Comparison of ENCODE assay signal across 8 cellular contexts in genomic region chr10:15860692-15861201, GRCh38. TPM values are rescaled to one million over a fixed set of nuclear protein-coding genes. Genes with fewer than 3 reads are reported as not detected.
A peak's percentile ranks its signal among the peaks of the same experiment; 100 is the strongest.
DNase-seq lines count a peak whose midpoint lies in the region; ATAC-seq, FAIRE-seq and TF ChIP-seq lines count a peak whose summit lies in the region.

No MANE protein-coding gene starts in this region.

- WGBS in HepG2 (ENCODE audit: low lambda C conversion rate) = 25% methylated on average over 8 of the region's 8 CpGs
- 50 to 51% methylated on average over 8 of the region's 8 CpGs for WGBS in thyroid gland, 2 donors

- in situ Hi-C loops in HepG2 (cut with HindIII; ENCODE audit: extremely low pct_ligation_motif_present, low pct_unique_long_range_greater_than_20kb) = loop anchor here (25.0 kb wide), 1 partner anchor 1377 kb away; the partner anchor contains the start of gene VIM

- no peaks in the 10 kb centered on the region; a peak in 1 of 5 replicates for H3K27me3 ChIP-seq in HepG2 (ENCODE audit: control insufficient read depth in 1 of 2, insufficient read depth in 2 of 2, low read length in 2 of 2)
- no peaks in the 10 kb centered on the region for H3K27me3 ChIP-seq in thyroid gland

- H3K36me3 ChIP-seq in HepG2 (replicated peaks in 1 of 2; ENCODE audit: control insufficient read depth in 1 of 2, insufficient read depth in 2 of 2, low read length in 2 of 2) = no peaks in the 10 kb centered on the region
- H3K36me3 ChIP-seq in thyroid gland = no peaks in the 10 kb centered on the region

- H3K9ac ChIP-seq in HepG2 (ENCODE audit: insufficient read depth, low read depth, low read length) = peak overlapping the region; percentile 64

- ATAC-seq in HepG2 = no peak

- DNase-seq in activated CD4-positive, alpha-beta T cell treated with anti-CD3 and anti-CD28 coated beads, Interleukin-2, amount 10 ng/mL, durations not matched to agents 7 days and 5 days = no peak
- no peak for DNase-seq in activated CD4-positive, alpha-beta T cell treated with anti-CD3 and anti-CD28 coated beads for 48 hours
- DNase-seq in HepG2 (ENCODE audit: low spot score) (no peak), thyroid gland (no peak), AML-193 (lab: John Stamatoyannopoulos, UW) (no peak), globus pallidus (ENCODE audit: low spot score) (no peak), HUDEP-2 (lab: John Stamatoyannopoulos, UW; ENCODE audit: unreplicated experiment in 76 of 76) (no peak)

- peaks cover 4% of the 10 kb centered on the region for H3K9me3 Mint-ChIP-seq in activated CD4-positive, alpha-beta T cell treated with anti-CD3 and anti-CD28 coated beads, Interleukin-2, amount 10 ng/mL, durations not matched to agents 7 days and 5 days

- H3K4me1 Mint-ChIP-seq in activated CD4-positive, alpha-beta T cell treated with anti-CD3 and anti-CD28 coated beads, Interleukin-2, amount 10 ng/mL, durations not matched to agents 7 days and 5 days = peaks cover 37% of the 10 kb centered on the region

- H4K20me1 ChIP-seq in HepG2 (ENCODE audit: insufficient read depth, low read length) = no peaks in the 10 kb centered on the region; the same call in 1 of the 2 replicates

- TF ChIP-seq RAD21 in HepG2 (CRISPR knock-in tag; IDR thresholded peaks at IDR 0.05) = no peak

- peak overlapping the region; percentile 95 for H3K4me3 Mint-ChIP-seq in activated CD4-positive, alpha-beta T cell treated with anti-CD3 and anti-CD28 coated beads, Interleukin-2, amount 10 ng/mL, durations not matched to agents 7 days and 5 days

- CTCF ChIA-PET in activated CD4-positive, alpha-beta T cell treated with anti-CD3 and anti-CD28 coated beads, Interleukin-2, amount 10 ng/mL, durations not matched to agents 7 days and 5 days (lab: Charles Lee) = no interaction called here
- CTCF ChIA-PET in HepG2 (lab: Yijun Ruan, JAX; ENCODE audit: low intra/inter-chr PET ratio, low total read pairs) = no interaction called here

- H3K4me2 ChIP-seq in HepG2 (ENCODE audit: low read depth, low read length) = peak overlapping the region; percentile 95

- H3K27ac ChIP-seq in angular gyrus (ENCODE audit: low read depth, low read length) (peak overlapping the region; percentile 42), HepG2 (ENCODE audit: extremely low read length, insufficient read depth, low read length) (peak overlapping the region; percentile 55), thyroid gland (peak overlapping the region in 2 of 3 donors; percentile 67 to 83)

- no peak for TF ChIP-seq EP300 in HepG2 (IDR thresholded peaks at IDR 0.05; ENCODE audit: low read depth in 2 of 2, low read length in 2 of 2)
- no peak for TF ChIP-seq EP300 in HepG2 (CRISPR knock-in tag; IDR thresholded peaks at IDR 0.05; ENCODE audit: borderline replicate concordance)

- no peaks in the 10 kb centered on the region for H3K9me3 ChIP-seq in HepG2 (ENCODE audit: low read length)
- H3K9me3 ChIP-seq in thyroid gland = no peaks in the 10 kb centered on the region

- peak overlapping the region; percentile 83 to 90 (median 88) for H3K4me3 ChIP-seq in HepG2 (replicated peaks in 1 of 3; ENCODE audit: insufficient read depth in 1 of 3, low read depth in 2 of 3, low read length in 3 of 3)
- peak overlapping the region; percentile 67 to 82 (median 75) for H3K4me3 ChIP-seq in thyroid gland (replicated peaks in 1 of 3)

- BruUV-seq in HepG2 (replicated peaks; lab: Mats Ljungman, UMichigan) = TSS peak; percentile 98

- no peak for FAIRE-seq in HepG2 (lab: Jason Lieb, UNC)

- intact Hi-C loops in HepG2 (cut with micrococcal nuclease; ENCODE audit: unreplicated experiment) = no loop called here
- intact Hi-C loops in thyroid gland (cut with DNase I) = no loop called here

- H3K27me3 Mint-ChIP-seq in activated CD4-positive, alpha-beta T cell treated with anti-CD3 and anti-CD28 coated beads, Interleukin-2, amount 10 ng/mL, durations not matched to agents 7 days and 5 days = peaks cover 28% of the 10 kb centered on the region

- no peak for TF ChIP-seq CTCF in HepG2 (CRISPR knock-in tag; IDR thresholded peaks at IDR 0.05)
- no peak for TF ChIP-seq CTCF in thyroid gland (IDR thresholded peaks at IDR 0.05)

- POLR2A ChIA-PET in activated CD4-positive, alpha-beta T cell treated with anti-CD3 and anti-CD28 coated beads, Interleukin-2, amount 10 ng/mL, durations not matched to agents 7 days and 5 days (lab: Charles Lee) = no interaction called here
- POLR2A ChIA-PET in HepG2 (lab: Yijun Ruan, JAX) = interaction anchor here (1.3 to 1.6 kb wide), 3 partner anchors 17 to 956 kb away, joined by 4 to 10 read pairs (median 6); partner anchors contain the start of gene RSU1

- peak overlapping the region; percentile 60 for H2AFZ ChIP-seq in HepG2 (ENCODE audit: low read length)

- peaks cover 20% of the 10 kb centered on the region for H3K36me3 Mint-ChIP-seq in activated CD4-positive, alpha-beta T cell treated with anti-CD3 and anti-CD28 coated beads, Interleukin-2, amount 10 ng/mL, durations not matched to agents 7 days and 5 days (ENCODE audit: low read depth)

- H3K79me2 ChIP-seq in HepG2 (ENCODE audit: insufficient read depth, low read length) = peaks cover 20% of the 10 kb centered on the region

- H3K4me1 ChIP-seq in HepG2 (ENCODE audit: insufficient read depth, low read length) = peaks cover 21% of the 10 kb centered on the region
- H3K4me1 ChIP-seq in thyroid gland = peaks cover 11 to 31% of the 10 kb centered on the region in 2 donors

- TF ChIP-seq POLR2A in HepG2 (IDR thresholded peaks at IDR 0.05; ENCODE audit: insufficient read depth in 1 of 2, low read depth in 2 of 2, low read length in 2 of 2) (no peak), thyroid gland (IDR thresholded peaks at IDR 0.05) (no peak)

- peak overlapping the region; percentile 89 for H3K27ac Mint-ChIP-seq in activated CD4-positive, alpha-beta T cell treated with anti-CD3 and anti-CD28 coated beads, Interleukin-2, amount 10 ng/mL, durations not matched to agents 7 days and 5 days

TF ChIP-seq in HepG2, 621 proteins besides CTCF, POLR2A, EP300 and RAD21 (continues in another document):
- TF ChIP-seq TEAD3 (CRISPR knock-in tag; optimal IDR thresholded peaks at IDR 0.05; ENCODE audit: borderline replicate concordance) (peak; percentile 14), NFYB (CRISPR knock-in tag; IDR thresholded peaks at IDR 0.05) (no peak), SETDB1 (CRISPR knock-in tag; IDR thresholded peaks at IDR 0.05; ENCODE audit: borderline replicate concordance) (peak; percentile 12; the same call in 1 of the 2 replicates), KLF16 (CRISPR knock-in tag; IDR thresholded peaks at IDR 0.05) (no peak), SATB2 (CRISPR knock-in tag; IDR thresholded peaks at IDR 0.05) (no peak), ZNF510 (CRISPR knock-in tag; IDR thresholded peaks at IDR 0.05; ENCODE audit: low read depth) (no peak), ZBTB43 (CRISPR knock-in tag; conservative IDR thresholded peaks at IDR 0.05) (no peak), ZBTB26 (CRISPR knock-in tag; IDR thresholded peaks at IDR 0.05; ENCODE audit: borderline replicate concordance) (0 out of 2 replicates have a peak, but pooled peaks have one; percentile 25), ZNF329 (CRISPR knock-in tag; IDR thresholded peaks at IDR 0.05; ENCODE audit: low read depth) (no peak), RNF2 (conservative IDR thresholded peaks at IDR 0.05; ENCODE audit: low read depth) (no peak)

RNA-seq across cellular contexts. Expression of gene MINDY3, which starts 0.4 kb away (rescaled TPM):
- total RNA-seq in activated CD4-positive, alpha-beta T cell treated with anti-CD3 and anti-CD28 coated beads, Interleukin-2, amount 10 ng/mL, durations not matched to agents 7 days and 5 days = 10 to 100 TPM; 22.3 to 26.0 TPM
- total RNA-seq in HepG2 (2016; rRNA removed; fragmentation: Illumina TruSeq; extraction: Trizol) (17.5 and 17.8 TPM in 2 replicates), thyroid gland (10 to 100 TPM; 32.8 to 44.2 (median 38.2) TPM)
- total RNA-seq in HepG2 (2016; cell fraction: cytosol; rRNA removed; fragmentation: Illumina TruSeq; extraction: Trizol; ENCODE audit: low read depth) = 26.9 and 29.3 TPM in 2 replicates
- total RNA-seq in HepG2 (2016; cell fraction: insoluble cytoplasmic fraction; rRNA removed; fragmentation: Illumina TruSeq; extraction: Trizol) = 17.5 and 18.9 TPM in 2 replicates
- 12.0 and 14.7 TPM in 2 replicates for total RNA-seq in HepG2 (2016; cell fraction: membrane; rRNA removed; fragmentation: Illumina TruSeq; extraction: Trizol)
- 27.4 and 28.9 TPM in 2 replicates for total RNA-seq in HepG2 (2016; cell fraction: nucleus; rRNA removed; fragmentation: Illumina TruSeq; extraction: Trizol)
- polyA plus RNA-seq in HepG2 (2011; rRNA removed) = 6.4 and 6.7 TPM in 2 replicates
- polyA plus RNA-seq in HepG2 (2011; cell fraction: cytosol; rRNA removed) = 1.8 and 3.3 TPM in 2 replicates
- 10.4 and 15.7 TPM in 2 replicates for polyA plus RNA-seq in HepG2 (2011; cell fraction: nucleus; rRNA removed)
- polyA plus RNA-seq in HepG2 (2012) = 9.1 and 11.6 TPM in 2 replicates
- 1.3 and 1.8 TPM in 2 replicates for polyA plus RNA-seq in HepG2 (2016; cell fraction: cytosol; fragmentation: Illumina TruSeq; extraction: Trizol; ENCODE audit: low read depth)
- polyA plus RNA-seq in HepG2 (2016; cell fraction: insoluble cytoplasmic fraction; fragmentation: Illumina TruSeq; extraction: Trizol; ENCODE audit: low read depth) = 17.2 and 17.3 TPM in 2 replicates
- polyA plus RNA-seq in HepG2 (2016; cell fraction: membrane; fragmentation: Illumina TruSeq; extraction: Trizol; ENCODE audit: low read depth) = 3.7 and 5.7 TPM in 2 replicates
- 35.3 and 42.3 TPM in 2 replicates for polyA plus RNA-seq in HepG2 (2016; cell fraction: nucleus; fragmentation: Illumina TruSeq; extraction: Trizol; ENCODE audit: insufficient read depth, low read depth)
- polyA minus RNA-seq in HepG2 (2011; rRNA and poly(A)+ RNA removed; ENCODE audit: low replicate concordance) = 2.8 and 4.2 TPM in 2 replicates
- polyA minus RNA-seq in HepG2 (2011; cell fraction: cytosol; rRNA and poly(A)+ RNA removed) = 7.1 TPM in 2 replicates
- polyA minus RNA-seq in HepG2 (2011; cell fraction: nucleus; rRNA and poly(A)+ RNA removed) = 37.1 and 41.8 TPM in 2 replicates
